In genomic region chr1:201016211-201016651, GRCh38 we compare ENCODE assay signal across 10 cellular contexts. TPM values are rescaled to one million over a fixed set of nuclear protein-coding genes. Genes with fewer than 3 reads are reported as not detected.
DNase-seq lines count a peak whose midpoint lies in the region; ATAC-seq, FAIRE-seq and TF ChIP-seq lines count a peak whose summit lies in the region.
"Had no signal": no experiment of that assay in that cellular context is flagged by ENCODE, and none has a peak within 500 bp of the region (broad histone marks: within the 10 kb centered on the region; RNA-seq: fewer than 3 reads in every experiment).

No MANE protein-coding gene starts in this region.

- no peaks in the 10 kb centered on the region for H3K9me3 ChIP-seq in mammary epithelial cell (replicated peaks; ENCODE audit: insufficient read depth, low read length)
- no peaks in the 10 kb centered on the region for H3K9me3 ChIP-seq in left ventricle myocardium inferior (replicated peaks)

- H3K27ac ChIP-seq in mammary epithelial cell (ENCODE audit: insufficient read depth, low read depth, low read length) (no peak overlapping the region), left ventricle myocardium inferior (replicated peaks) (no peak overlapping the region)
- H3K27ac ChIP-seq: epithelial cell of prostate had no signal

- ATAC-seq in GM19455 (IDR thresholded peaks at IDR 0.05; ENCODE audit: unreplicated experiment) (no peak), WTC11 (no peak)

- in situ Hi-C loops in mammary epithelial cell (cut with MboI; ENCODE audit: low sequenced_read_pairs in 2 of 2), result no loop called here

- no peak overlapping the region for H3K4me2 ChIP-seq in mammary epithelial cell (ENCODE audit: insufficient read depth, low read depth, low read length)

- POLR2A ChIA-PET in MCF 10A (lab: Yijun Ruan, JAX) (interaction anchor here (1.0 to 1.1 kb wide), 2 partner anchors 9 to 122 kb away, joined by 3 to 5 read pairs; partner anchors contain the start of gene INAVA), WTC11 (lab: Charles Lee) (interaction anchor here (1.4 kb wide), 1 partner anchor 44 kb away, joined by 5 read pairs; no protein-coding TSS in a partner anchor)

- no peak overlapping the region for H2AFZ ChIP-seq in mammary epithelial cell (ENCODE audit: low read depth, low read length)

- no peaks in the 10 kb centered on the region for H3K36me3 ChIP-seq in mammary epithelial cell (ENCODE audit: insufficient read depth, low read length)
- H3K36me3 ChIP-seq in left ventricle myocardium inferior, result no peaks in the 10 kb centered on the region

- H3K36me3 Mint-ChIP-seq in MCF 10A (ENCODE audit: insufficient read depth, unreplicated experiment), result no peaks in the 10 kb centered on the region
- no peaks in the 10 kb centered on the region for H3K36me3 Mint-ChIP-seq in WTC11

- H3K4me3 Mint-ChIP-seq in MCF 10A (ENCODE audit: unreplicated experiment) (no peak overlapping the region), WTC11 (no peak overlapping the region)

- no peaks in the 10 kb centered on the region for H3K9me3 Mint-ChIP-seq in MCF 10A (ENCODE audit: unreplicated experiment)
- H3K9me3 Mint-ChIP-seq in WTC11, result no peaks in the 10 kb centered on the region

- H3K4me1 Mint-ChIP-seq in MCF 10A (ENCODE audit: insufficient read depth, unreplicated experiment) (peaks cover 32% of the 10 kb centered on the region), WTC11 (peaks cover 51% of the 10 kb centered on the region)

- no peak for FAIRE-seq in GM19239 (lab: Jason Lieb, UNC)

- CTCF ChIA-PET in MCF 10A (lab: Yijun Ruan, JAX), result interaction anchor here (0.5 to 5.8 kb wide), 12 partner anchors 12 to 239 kb away, joined by 3 to 47 read pairs (median 3); no protein-coding TSS in a partner anchor
- CTCF ChIA-PET in mammary epithelial cell (lab: Charles Lee; ENCODE audit: low non-redundant PET), result no interaction called here
- CTCF ChIA-PET in WTC11 (lab: Charles Lee), result interaction anchor here (0.7 to 13.8 kb wide), 9 partner anchors 10 to 207 kb away, joined by 3 to 218 read pairs (median 5); partner anchors contain the start of gene KIF21B

- DNase-seq in MCF 10A (ENCODE audit: unreplicated experiment) (peak; percentile 46), mammary epithelial cell (no peak), RPMI7951 (ENCODE audit: low read depth) (peak; percentile 31), left ventricle myocardium inferior (peak; percentile 33), superior temporal gyrus (ENCODE audit: extremely low spot score) (peak; percentile 66), GM19239 (ENCODE audit: insufficient read length, low spot score) (no peak), WTC11 (ENCODE audit: low spot score) (no peak)
- DNase-seq: NCI-H2029 treated with DMSO at 0.1 percent for 48 hours had no signal

- H3K27ac Mint-ChIP-seq in MCF 10A (ENCODE audit: low read depth, unreplicated experiment) (no peak overlapping the region), WTC11 (no peak overlapping the region)

- H3K4me3 ChIP-seq in mammary epithelial cell (replicated peaks in 1 of 3; ENCODE audit: insufficient read depth in 1 of 3, low read depth in 2 of 3, low read length in 3 of 3), result no peak overlapping the region
- H3K4me3 ChIP-seq in left ventricle myocardium inferior, result no peak overlapping the region

- H3K27me3 Mint-ChIP-seq in MCF 10A (ENCODE audit: insufficient read depth, unreplicated experiment) (no peaks in the 10 kb centered on the region), WTC11 (ENCODE audit: low read depth) (no peaks in the 10 kb centered on the region)

- H3K27me3 ChIP-seq in mammary epithelial cell (ENCODE audit: insufficient read depth, low read length) (no peaks in the 10 kb centered on the region), left ventricle myocardium inferior (ENCODE audit: low read depth) (peaks cover 77% of the 10 kb centered on the region)

- H3K9ac ChIP-seq in mammary epithelial cell (ENCODE audit: insufficient read depth, low read length), result no peak overlapping the region

- intact Hi-C loops in MCF 10A (cut with micrococcal nuclease) (no loop called here), mammary epithelial cell (cut with micrococcal nuclease) (no loop called here), left ventricle myocardium inferior (cut with micrococcal nuclease) (no loop called here)

- H3K4me1 ChIP-seq in mammary epithelial cell (ENCODE audit: insufficient read depth, low read length) (no peaks in the 10 kb centered on the region), left ventricle myocardium inferior (peaks cover 24% of the 10 kb centered on the region)

- no peaks in the 10 kb centered on the region for H3K79me2 ChIP-seq in mammary epithelial cell (ENCODE audit: insufficient read depth, low read length)

- WGBS in mammary epithelial cell (ENCODE audit: low coverage, missing lambda C conversion rate), result 48% methylated on average over 9 of the region's 10 CpGs

- no peak for TF ChIP-seq CTCF in MCF 10A (IDR thresholded peaks at IDR 0.05; ENCODE audit: unreplicated experiment)
- TF ChIP-seq CTCF in mammary epithelial cell (conservative IDR thresholded peaks at IDR 0.05 in 1 of 2, IDR thresholded peaks at IDR 0.05 in 1 of 2; ENCODE audit: extremely low read depth in 1 of 2, insufficient read depth in 1 of 2, low read depth in 1 of 2, low read length in 2 of 2), result no peak
- no peak for TF ChIP-seq CTCF in left ventricle myocardium inferior (IDR thresholded peaks at IDR 0.05; ENCODE audit: borderline replicate concordance)
- TF ChIP-seq CTCF in WTC11 (IDR thresholded peaks at IDR 0.05), result no peak

- BruUV-seq in MCF 10A (replicated peaks; lab: Mats Ljungman, UMichigan) (no TSS peak), mammary epithelial cell (replicated peaks; lab: Mats Ljungman, UMichigan) (no TSS peak)

- no peaks in the 10 kb centered on the region for H4K20me1 ChIP-seq in mammary epithelial cell (ENCODE audit: insufficient read depth, low read length)

- dilution Hi-C loops in mammary epithelial cell (cut with HindIII; ENCODE audit: low sequenced_read_pairs), result no loop called here

TF ChIP-seq in WTC11, 78 proteins besides CTCF, POLR2A, EP300 and RAD21:
- TF ChIP-seq GABPB1 (CRISPR knock-in tag; IDR thresholded peaks at IDR 0.05) (no peak), FOXJ3 (CRISPR knock-in tag; IDR thresholded peaks at IDR 0.05; ENCODE audit: borderline replicate concordance) (no peak)

RNA-seq across cellular contexts. Expression of gene KIF21B, which starts 7.3 kb away (rescaled TPM):
- total RNA-seq in MCF 10A (2022) (9.5 and 12.7 TPM in 2 replicates), mammary epithelial cell (under 1 TPM; 0.33 to 0.78 TPM), left ventricle myocardium inferior (0.47 TPM), WTC11 (2021) (17.8 to 19.4 TPM (median 18.0 TPM) in 3 replicates)
- polyA plus RNA-seq in mammary epithelial cell, result 0.12 TPM
- polyA minus RNA-seq in mammary epithelial cell, result 0.62 TPM
- total RNA-seq in RPMI7951 (2014; rRNA removed; shearing (Covaris generic)), result 0.60 and 0.68 TPM in 2 replicates

Comparison
In these comparisons a context has a peak if more than half of its experiments do, and no peak if none do; other contexts are left out.
1. DNase-seq: peak in MCF 10A (single experiment), RPMI7951 (single experiment), left ventricle myocardium inferior (single experiment) and superior temporal gyrus (single experiment); none in mammary epithelial cell (single experiment), GM19239 (single experiment) and WTC11 (single experiment).